In genomic region chr10:122164815-122165491, GRCh38 we compare ENCODE assay signal across 1 cellular context.
TF ChIP-seq lines count a peak whose summit lies in the region.

No MANE protein-coding gene starts in this region.

TF ChIP-seq in SK-N-SH, 30 proteins besides CTCF, POLR2A, EP300 and RAD21 (continued from another document):
- no peak for TF ChIP-seq SMC3 (IDR thresholded peaks at IDR 0.05; ENCODE audit: low read depth, low read length)
- no peak for TF ChIP-seq MXI1 (IDR thresholded peaks at IDR 0.05; ENCODE audit: low read depth, low read length)
- TF ChIP-seq GABPA (IDR thresholded peaks at IDR 0.05; ENCODE audit: low read depth): no peak
- no peak for TF ChIP-seq ELF1 (IDR thresholded peaks at IDR 0.05)
- TF ChIP-seq USF1 (IDR thresholded peaks at IDR 0.05; ENCODE audit: borderline replicate concordance, low read depth): no peak
- TF ChIP-seq FOSL2 (IDR thresholded peaks at IDR 0.05; ENCODE audit: borderline replicate concordance, low read depth): no peak
- no peak for TF ChIP-seq JUND (IDR thresholded peaks at IDR 0.05)
- TF ChIP-seq CHD2 (IDR thresholded peaks at IDR 0.05; ENCODE audit: low read length, partially characterized antibody): no peak
- no peak for TF ChIP-seq FOXJ3 (CRISPR knock-in tag; IDR thresholded peaks at IDR 0.05)
- no peak for TF ChIP-seq RCOR1 (IDR thresholded peaks at IDR 0.05; ENCODE audit: low read length)
